Comparison of ENCODE assay signal across 30 cellular contexts in the genomic region with DNA sequence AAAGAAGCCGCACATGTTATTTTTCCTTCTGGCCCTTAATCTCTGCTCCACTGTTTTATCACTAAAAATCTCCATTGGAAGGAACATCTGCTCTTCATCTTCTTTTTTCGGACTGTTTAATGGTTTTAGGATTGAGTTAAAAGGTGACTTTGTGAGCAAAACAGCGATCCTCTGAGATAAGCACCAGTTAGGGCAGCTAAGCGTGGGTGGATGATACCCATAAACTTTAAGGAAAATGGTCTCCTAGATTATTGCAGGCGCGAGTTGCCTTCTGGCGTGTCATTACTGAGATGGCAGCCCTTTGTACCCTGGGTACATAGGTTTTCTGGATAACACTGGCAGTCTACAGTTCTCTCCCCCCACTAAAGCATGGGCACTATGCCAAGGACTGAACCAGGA. TPM values are rescaled to one million over a fixed set of nuclear protein-coding genes. Genes with fewer than 3 reads are reported as not detected.
"Had no signal": no experiment of that assay in that cellular context is flagged by ENCODE, and none has a peak within 500 bp of the region (broad histone marks: within the 10 kb centered on the region; RNA-seq: fewer than 3 reads in every experiment).

No MANE protein-coding gene starts in this region.

- H3K4me3 ChIP-seq: Peyer's patch had no signal

- H3K4me2 ChIP-seq: KMS-11 had no signal

- DNase-seq: activated CD4-positive, alpha-beta memory T cell treated with anti-CD3 and anti-CD28 coated beads, Interleukin-2, amount 10 ng/mL, durations not matched to agents 7 days and 5 days; activated CD4-positive, alpha-beta T cell treated with anti-CD3 and anti-CD28 coated beads for 4 hours; activated CD8-positive, alpha-beta memory T cell treated with anti-CD3 and anti-CD28 coated beads for 24 hours; activated CD8-positive, alpha-beta memory T cell treated with anti-CD3 and anti-CD28 coated beads, Interleukin-2, amount 10 ng/mL, durations not matched to agents 7 days and 5 days; activated CD8-positive, alpha-beta memory T cell treated with anti-CD3 and anti-CD28 coated beads, Interleukin-2, amount 50 U/mL, for 48 hours; activated effector memory CD4-positive, alpha-beta T cell treated with Interleukin-2 at 50 U/mL for 16 hours; activated naive CD4-positive, alpha-beta T cell treated with anti-CD3 and anti-CD28 coated beads, Interleukin-2, amount 10 ng/mL, durations not matched to agents 7 days and 5 days; activated naive CD8-positive, alpha-beta T cell treated with anti-CD3 and anti-CD28 coated beads, Interleukin-2, amount 50 U/mL, for 24 hours; activated T-cell treated with anti-CD3 and anti-CD28 coated beads, Interleukin-2, amount 50 U/mL, for 48 hours; anterior cingulate cortex; caudate nucleus; NCI-H1092 treated with DMSO at 0.1 percent for 48 hours; NCI-H1417; NCI-H146; NCI-H187; NCI-H2107; NCI-H226; NCI-H446 treated with DMSO at 0.1 percent for 48 hours; NCI-H524; NCI-H69; NCI-H82; NK-92 treated with Interleukin-12 subunit alpha and Interleukin-12 subunit beta, amount 100 ng/mL, for 24 hours; PC-3; RPMI8226; SHP77 treated with DMSO at 0.1 percent for 48 hours had no signal

- ATAC-seq: activated CD8-positive, alpha-beta memory T cell treated with anti-CD3 and anti-CD28 coated beads, Interleukin-2, amount 10 ng/mL, durations not matched to agents 7 days and 5 days; activated naive CD8-positive, alpha-beta T cell treated with anti-CD3 and anti-CD28 coated beads, Interleukin-2, amount 50 U/mL, for 24 hours; PC-3 had no signal

- H3K27me3 ChIP-seq: Peyer's patch had no signal

- H3K9ac ChIP-seq: KMS-11 had no signal

- H3K27ac ChIP-seq: KMS-11 had no signal

- H3K9me3 ChIP-seq: Peyer's patch had no signal

- H3K36me3 ChIP-seq: Peyer's patch had no signal

RNA-seq across cellular contexts. Expression of a gene that starts 44.0 kb away (rescaled TPM):
- total RNA-seq: activated CD4-positive, alpha-beta memory T cell treated with anti-CD3 and anti-CD28 coated beads, Interleukin-2, amount 10 ng/mL, durations not matched to agents 7 days and 5 days; activated CD8-positive, alpha-beta memory T cell treated with anti-CD3 and anti-CD28 coated beads, Interleukin-2, amount 10 ng/mL, durations not matched to agents 7 days and 5 days; bronchial epithelial cell; LHCN-M2; PC-3; Peyer's patch; SK-MEL-5 had no signal
